1 cellular context compared by ENCODE assay signal in the genomic region with DNA sequence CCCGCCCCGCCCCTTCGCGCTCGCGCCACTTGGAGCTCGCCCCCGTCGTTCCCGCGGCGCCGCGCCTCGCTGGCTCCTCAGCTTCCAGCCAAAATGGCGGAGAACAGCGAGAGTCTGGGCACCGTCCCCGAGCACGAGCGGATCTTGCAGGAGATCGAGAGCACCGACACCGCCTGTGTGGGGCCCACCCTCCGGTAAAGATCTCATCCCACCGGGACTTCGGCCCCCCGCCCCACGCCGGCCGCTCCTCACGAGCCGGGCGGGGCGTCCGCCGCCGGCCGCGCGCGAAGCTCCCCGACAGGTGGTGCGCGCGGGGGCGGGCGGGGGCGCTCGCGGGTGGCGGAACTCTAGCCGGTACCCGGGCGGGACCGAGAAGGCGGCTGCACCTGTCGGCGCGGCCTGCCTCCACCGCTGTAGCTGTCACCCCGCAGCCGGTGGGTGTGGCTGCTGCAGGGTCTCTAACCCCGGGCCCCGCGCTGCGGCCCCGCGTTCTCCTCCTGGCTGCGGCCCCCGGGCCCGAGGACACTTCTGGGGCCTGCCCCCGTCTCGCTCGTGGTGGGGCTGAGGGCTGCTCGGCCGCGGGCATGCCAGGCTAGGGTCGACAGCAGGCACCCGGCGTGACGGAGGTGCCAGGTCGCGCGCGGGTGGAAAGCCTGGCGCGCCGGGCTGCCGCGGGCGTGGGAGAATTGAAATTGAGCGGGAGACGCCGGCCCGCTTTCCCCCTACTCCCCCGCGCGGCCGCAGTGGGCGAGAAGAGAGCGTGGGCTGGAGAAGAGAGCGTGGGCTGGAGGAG.
A peak's percentile ranks its signal among the peaks of the same experiment; 100 is the strongest.
TF ChIP-seq lines count a peak whose summit lies in the region.

Gene EXOC6 (plus strand): TSS at position 80 of the 793 bp plus-strand sequence. CDS start 14 bp downstream, at position 94.

TF ChIP-seq in K562, 482 proteins besides CTCF, POLR2A, EP300 and RAD21 (continued from another document and continues in another):
- TF ChIP-seq, protein P1, sequence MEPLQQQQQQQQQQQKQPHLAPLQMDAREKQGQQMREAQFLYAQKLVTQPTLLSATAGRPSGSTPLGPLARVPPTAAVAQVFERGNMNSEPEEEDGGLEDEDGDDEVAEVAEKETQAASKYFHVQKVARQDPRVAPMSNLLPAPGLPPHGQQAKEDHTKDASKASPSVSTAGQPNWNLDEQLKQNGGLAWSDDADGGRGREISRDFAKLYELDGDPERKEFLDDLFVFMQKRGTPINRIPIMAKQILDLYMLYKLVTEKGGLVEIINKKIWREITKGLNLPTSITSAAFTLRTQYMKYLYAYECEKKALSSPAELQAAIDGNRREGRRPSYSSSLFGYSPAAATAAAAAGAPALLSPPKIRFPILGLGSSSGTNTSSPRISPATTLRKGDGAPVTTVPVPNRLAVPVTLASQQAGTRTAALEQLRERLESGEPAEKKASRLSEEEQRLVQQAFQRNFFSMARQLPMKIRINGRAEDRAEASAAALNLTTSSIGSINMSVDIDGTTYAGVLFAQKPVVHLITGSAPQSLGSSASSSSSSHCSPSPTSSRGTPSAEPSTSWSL (CRISPR knock-in tag; IDR thresholded peaks at IDR 0.05; ENCODE audit: borderline replicate concordance): no peak
- TF ChIP-seq MLX (CRISPR knock-in tag; conservative IDR thresholded peaks at IDR 0.05): no peak
- TF ChIP-seq, protein P2, sequence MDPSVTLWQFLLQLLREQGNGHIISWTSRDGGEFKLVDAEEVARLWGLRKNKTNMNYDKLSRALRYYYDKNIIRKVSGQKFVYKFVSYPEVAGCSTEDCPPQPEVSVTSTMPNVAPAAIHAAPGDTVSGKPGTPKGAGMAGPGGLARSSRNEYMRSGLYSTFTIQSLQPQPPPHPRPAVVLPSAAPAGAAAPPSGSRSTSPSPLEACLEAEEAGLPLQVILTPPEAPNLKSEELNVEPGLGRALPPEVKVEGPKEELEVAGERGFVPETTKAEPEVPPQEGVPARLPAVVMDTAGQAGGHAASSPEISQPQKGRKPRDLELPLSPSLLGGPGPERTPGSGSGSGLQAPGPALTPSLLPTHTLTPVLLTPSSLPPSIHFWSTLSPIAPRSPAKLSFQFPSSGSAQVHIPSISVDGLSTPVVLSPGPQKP (CRISPR knock-in tag; IDR thresholded peaks at IDR 0.05): no peak
- no peak for TF ChIP-seq ZNF583 (CRISPR knock-in tag; IDR thresholded peaks at IDR 0.05)
- no peak for TF ChIP-seq ZNF316 (IDR thresholded peaks at IDR 0.05)
- TF ChIP-seq FIP1L1 (IDR thresholded peaks at IDR 0.05; ENCODE audit: low read depth, low read length, poor library complexity, severe bottlenecking): peak; percentile 30
- TF ChIP-seq ETS2 (tag; IDR thresholded peaks at IDR 0.05; ENCODE audit: borderline replicate concordance, poor library complexity, severe bottlenecking): no peak
- no peak for TF ChIP-seq NFRKB (IDR thresholded peaks at IDR 0.05; ENCODE audit: low read depth)
- TF ChIP-seq ZNF143 (CRISPR knock-in tag; IDR thresholded peaks at IDR 0.05): no peak
- no peak for TF ChIP-seq MYBL2 (IDR thresholded peaks at IDR 0.05; ENCODE audit: low read depth)
- no peak for TF ChIP-seq MYBL2 (CRISPR knock-in tag; IDR thresholded peaks at IDR 0.05; ENCODE audit: borderline replicate concordance)
- no peak; the same call in 1 of the 2 replicates for TF ChIP-seq ZBTB7A (IDR thresholded peaks at IDR 0.05; ENCODE audit: borderline replicate concordance, control insufficient read depth, low read depth, low read length)
- TF ChIP-seq TFAM (CRISPR knock-in tag; conservative IDR thresholded peaks at IDR 0.05): no peak
- no peak for TF ChIP-seq ELK3 (CRISPR knock-in tag; IDR thresholded peaks at IDR 0.05)
- TF ChIP-seq, protein P3, sequence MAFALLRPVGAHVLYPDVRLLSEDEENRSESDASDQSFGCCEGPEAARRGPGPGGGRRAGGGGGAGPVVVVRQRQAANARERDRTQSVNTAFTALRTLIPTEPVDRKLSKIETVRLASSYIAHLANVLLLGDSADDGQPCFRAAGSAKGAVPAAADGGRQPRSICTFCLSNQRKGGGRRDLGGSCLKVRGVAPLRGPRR (CRISPR knock-in tag; IDR thresholded peaks at IDR 0.05): no peak
- no peak for TF ChIP-seq FOSL1 (tag; conservative IDR thresholded peaks at IDR 0.05)
- no peak for TF ChIP-seq RFX7 (CRISPR knock-in tag; IDR thresholded peaks at IDR 0.05)
- no peak for TF ChIP-seq SMAD1 (IDR thresholded peaks at IDR 0.05; ENCODE audit: low read depth, low read length, partially characterized antibody)
- no peak for TF ChIP-seq DACH1 (IDR thresholded peaks at IDR 0.05; ENCODE audit: partially characterized antibody)
- no peak for TF ChIP-seq MYNN (IDR thresholded peaks at IDR 0.05)
- no peak for TF ChIP-seq MYNN (CRISPR knock-in tag; IDR thresholded peaks at IDR 0.05)
- no peak for TF ChIP-seq BCL6 (CRISPR knock-in tag; IDR thresholded peaks at IDR 0.05)
- TF ChIP-seq BHLHE40 (IDR thresholded peaks at IDR 0.05; ENCODE audit: low read length): no peak
- no peak for TF ChIP-seq RUNX1 (IDR thresholded peaks at IDR 0.05; ENCODE audit: low read depth)
- peak; percentile 91; the same call in 1 of the 2 replicates for TF ChIP-seq ZNF197 (CRISPR knock-in tag; IDR thresholded peaks at IDR 0.05; ENCODE audit: low read depth)
- TF ChIP-seq ZKSCAN3 (CRISPR knock-in tag; IDR thresholded peaks at IDR 0.05): no peak
- no peak for TF ChIP-seq SREBF2 (CRISPR knock-in tag; IDR thresholded peaks at IDR 0.05)
- TF ChIP-seq SMAD3 (CRISPR knock-in tag; conservative IDR thresholded peaks at IDR 0.05): no peak
- no peak for TF ChIP-seq RBM39 (optimal IDR thresholded peaks at IDR 0.05; ENCODE audit: low read depth, low read length)
- TF ChIP-seq, protein P4, sequence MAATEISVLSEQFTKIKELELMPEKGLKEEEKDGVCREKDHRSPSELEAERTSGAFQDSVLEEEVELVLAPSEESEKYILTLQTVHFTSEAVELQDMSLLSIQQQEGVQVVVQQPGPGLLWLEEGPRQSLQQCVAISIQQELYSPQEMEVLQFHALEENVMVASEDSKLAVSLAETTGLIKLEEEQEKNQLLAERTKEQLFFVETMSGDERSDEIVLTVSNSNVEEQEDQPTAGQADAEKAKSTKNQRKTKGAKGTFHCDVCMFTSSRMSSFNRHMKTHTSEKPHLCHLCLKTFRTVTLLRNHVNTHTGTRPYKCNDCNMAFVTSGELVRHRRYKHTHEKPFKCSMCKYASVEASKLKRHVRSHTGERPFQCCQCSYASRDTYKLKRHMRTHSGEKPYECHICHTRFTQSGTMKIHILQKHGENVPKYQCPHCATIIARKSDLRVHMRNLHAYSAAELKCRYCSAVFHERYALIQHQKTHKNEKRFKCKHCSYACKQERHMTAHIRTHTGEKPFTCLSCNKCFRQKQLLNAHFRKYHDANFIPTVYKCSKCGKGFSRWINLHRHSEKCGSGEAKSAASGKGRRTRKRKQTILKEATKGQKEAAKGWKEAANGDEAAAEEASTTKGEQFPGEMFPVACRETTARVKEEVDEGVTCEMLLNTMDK (IDR thresholded peaks at IDR 0.05; ENCODE audit: borderline replicate concordance, insufficient read depth, low read depth, low read length, poor library complexity, severe bottlenecking): no peak
- TF ChIP-seq ZNF175 (CRISPR knock-in tag; IDR thresholded peaks at IDR 0.05; ENCODE audit: low read depth): 0 out of 2 replicates have a peak, but pooled peaks have one; percentile 40
- TF ChIP-seq, protein P5, sequence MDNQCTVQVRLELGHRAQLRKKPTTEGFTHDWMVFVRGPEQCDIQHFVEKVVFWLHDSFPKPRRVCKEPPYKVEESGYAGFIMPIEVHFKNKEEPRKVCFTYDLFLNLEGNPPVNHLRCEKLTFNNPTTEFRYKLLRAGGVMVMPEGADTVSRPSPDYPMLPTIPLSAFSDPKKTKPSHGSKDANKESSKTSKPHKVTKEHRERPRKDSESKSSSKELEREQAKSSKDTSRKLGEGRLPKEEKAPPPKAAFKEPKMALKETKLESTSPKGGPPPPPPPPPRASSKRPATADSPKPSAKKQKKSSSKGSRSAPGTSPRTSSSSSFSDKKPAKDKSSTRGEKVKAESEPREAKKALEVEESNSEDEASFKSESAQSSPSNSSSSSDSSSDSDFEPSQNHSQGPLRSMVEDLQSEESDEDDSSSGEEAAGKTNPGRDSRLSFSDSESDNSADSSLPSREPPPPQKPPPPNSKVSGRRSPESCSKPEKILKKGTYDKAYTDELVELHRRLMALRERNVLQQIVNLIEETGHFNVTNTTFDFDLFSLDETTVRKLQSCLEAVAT (IDR thresholded peaks at IDR 0.05): no peak
- no peak for TF ChIP-seq EWSR1 (IDR thresholded peaks at IDR 0.05; ENCODE audit: borderline replicate concordance, low read depth, partially characterized antibody)
- no peak for TF ChIP-seq KLF10 (CRISPR knock-in tag; IDR thresholded peaks at IDR 0.05)
- no peak for TF ChIP-seq MAFK (IDR thresholded peaks at IDR 0.05; ENCODE audit: low read length)
- no peak for TF ChIP-seq TEAD2 (tag; IDR thresholded peaks at IDR 0.05)
- TF ChIP-seq RBM15 (IDR thresholded peaks at IDR 0.05; ENCODE audit: insufficient read depth, low read length): no peak
- no peak; the same call in 1 of the 2 replicates for TF ChIP-seq ZNF592 (IDR thresholded peaks at IDR 0.05)
- TF ChIP-seq ZNF354B (CRISPR knock-in tag; IDR thresholded peaks at IDR 0.05): no peak
- TF ChIP-seq ZBED1 (IDR thresholded peaks at IDR 0.05): no peak
- TF ChIP-seq NUFIP1 (IDR thresholded peaks at IDR 0.05; ENCODE audit: partially characterized antibody): no peak
- peak in 1 of 2 experiments; percentile 54; a peak in 2 of 4 replicates for TF ChIP-seq MNT (conservative IDR thresholded peaks at IDR 0.05)
- TF ChIP-seq POLR3G (IDR thresholded peaks at IDR 0.05; ENCODE audit: extremely low read depth, insufficient read length, insufficient replicate concordance): no peak
- no peak for TF ChIP-seq FOXK2 (conservative IDR thresholded peaks at IDR 0.05 in 1 of 2, IDR thresholded peaks at IDR 0.05 in 1 of 2; ENCODE audit: low read depth in 2 of 2)
- no peak for TF ChIP-seq PURB (CRISPR knock-in tag; IDR thresholded peaks at IDR 0.05; ENCODE audit: low read depth)
- no peak for TF ChIP-seq ZNF282 (CRISPR knock-in tag; IDR thresholded peaks at IDR 0.05)
- no peak for TF ChIP-seq HDGF (IDR thresholded peaks at IDR 0.05)
- TF ChIP-seq KLF13 (tag; IDR thresholded peaks at IDR 0.05; ENCODE audit: borderline replicate concordance, low read depth): 0 out of 2 replicates have a peak, but pooled peaks have one; percentile 19
- TF ChIP-seq SAP30 (IDR thresholded peaks at IDR 0.05; ENCODE audit: borderline replicate concordance, insufficient read depth, low read depth, low read length, poor library complexity, severe bottlenecking): no peak
- TF ChIP-seq ELF1 (tag; IDR thresholded peaks at IDR 0.05): no peak
- TF ChIP-seq ATF3 (IDR thresholded peaks at IDR 0.05): no peak
- no peak for TF ChIP-seq ATF3 (CRISPR knock-in tag; conservative IDR thresholded peaks at IDR 0.05)
